Comparison of ENCODE assay signal across 1 cellular context in the genomic region with DNA sequence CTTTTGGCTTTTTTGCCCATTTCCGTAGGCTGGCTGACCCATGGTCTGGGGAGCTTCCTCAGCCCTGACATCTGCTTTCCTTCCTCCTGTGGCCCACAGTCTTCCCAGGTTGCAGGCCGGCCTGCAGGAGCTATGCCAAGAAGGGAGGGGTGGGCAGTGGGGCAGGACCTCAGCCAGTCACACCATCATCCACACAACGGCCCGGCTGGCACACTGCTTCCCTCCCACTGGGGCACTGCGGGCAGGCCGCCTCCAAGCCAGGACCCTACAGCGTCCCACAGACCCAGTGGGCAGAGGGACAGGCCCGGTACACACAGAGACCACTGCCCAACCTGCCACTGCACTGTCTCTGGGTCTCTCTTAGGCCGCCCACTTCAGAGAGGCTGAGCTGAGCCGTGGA.
TF ChIP-seq lines count a peak whose summit lies in the region.

No MANE protein-coding gene starts in this region.

TF ChIP-seq in HepG2, 621 proteins besides CTCF, POLR2A, EP300 and RAD21:
- TF ChIP-seq ZNF768 (CRISPR knock-in tag; IDR thresholded peaks at IDR 0.05) (peak; percentile 10; the same call in 1 of the 2 replicates), ZFP36 (IDR thresholded peaks at IDR 0.05; ENCODE audit: borderline replicate concordance, low read depth, low read length, partially characterized antibody) (no peak), ZNF329 (CRISPR knock-in tag; IDR thresholded peaks at IDR 0.05; ENCODE audit: low read depth) (no peak), AGO2 (optimal IDR thresholded peaks at IDR 0.05; ENCODE audit: low read depth, low read length) (peak; percentile 83), JARID2 (CRISPR knock-in tag; IDR thresholded peaks at IDR 0.05; ENCODE audit: insufficient replicate concordance) (no peak), NFAT5 (CRISPR knock-in tag; IDR thresholded peaks at IDR 0.05) (no peak), TAF15 (IDR thresholded peaks at IDR 0.05; ENCODE audit: low read depth, low read length, poor library complexity, severe bottlenecking) (no peak)
- TF ChIP-seq, protein P1, sequence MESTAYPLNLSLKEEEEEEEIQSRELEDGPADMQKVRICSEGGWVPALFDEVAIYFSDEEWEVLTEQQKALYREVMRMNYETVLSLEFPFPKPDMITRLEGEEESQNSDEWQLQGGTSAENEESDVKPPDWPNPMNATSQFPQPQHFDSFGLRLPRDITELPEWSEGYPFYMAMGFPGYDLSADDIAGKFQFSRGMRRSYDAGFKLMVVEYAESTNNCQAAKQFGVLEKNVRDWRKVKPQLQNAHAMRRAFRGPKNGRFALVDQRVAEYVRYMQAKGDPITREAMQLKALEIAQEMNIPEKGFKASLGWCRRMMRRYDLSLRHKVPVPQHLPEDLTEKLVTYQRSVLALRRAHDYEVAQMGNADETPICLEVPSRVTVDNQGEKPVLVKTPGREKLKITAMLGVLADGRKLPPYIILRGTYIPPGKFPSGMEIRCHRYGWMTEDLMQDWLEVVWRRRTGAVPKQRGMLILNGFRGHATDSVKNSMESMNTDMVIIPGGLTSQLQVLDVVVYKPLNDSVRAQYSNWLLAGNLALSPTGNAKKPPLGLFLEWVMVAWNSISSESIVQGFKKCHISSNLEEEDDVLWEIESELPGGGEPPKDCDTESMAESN (CRISPR knock-in tag; conservative IDR thresholded peaks at IDR 0.05) = no peak
